Comparison of ENCODE assay signal across 22 cellular contexts in genomic region chr9:127680226-127680625, GRCh38. TPM values are rescaled to one million over a fixed set of nuclear protein-coding genes. Genes with fewer than 3 reads are reported as not detected.
DNase-seq lines count a peak whose midpoint lies in the region; ATAC-seq lines count a peak whose summit lies in the region.
"Had no signal": no experiment of that assay in that cellular context is flagged by ENCODE, and none has a peak within 500 bp of the region (broad histone marks: within the 10 kb centered on the region; RNA-seq: fewer than 3 reads in every experiment).

No MANE protein-coding gene starts in this region.

- H3K27ac ChIP-seq in caudate nucleus (ENCODE audit: low read depth, low read length) = peak overlapping the region; percentile 32
- H3K27ac ChIP-seq: Peyer's patch had no signal

- ATAC-seq in HG02623 (IDR thresholded peaks at IDR 0.05; ENCODE audit: unreplicated experiment) = no peak
- ATAC-seq: HepG2 had no signal

- DNase-seq in Ammon's horn (ENCODE audit: low spot score) (peak; percentile 77), caudate nucleus (lab: John Stamatoyannopoulos, UW) (peak in 5 of 61 donors; percentile 19 to 35 (median 25)), inferior parietal cortex (ENCODE audit: extremely low spot score) (peak; percentile 35), occipital lobe (lab: John Stamatoyannopoulos, UW) (peak; percentile 63), NOMO-1 treated with DMSO at 0.1 percent for 48 hours (lab: John Stamatoyannopoulos, UW; ENCODE audit: unreplicated experiment) (no peak), NCI-H69 (lab: John Stamatoyannopoulos, UW) (no peak)
- DNase-seq: 8988T, ACHN, Karpas-422, NCI-H1092, NCI-H1417 treated with DMSO at 0.1 percent for 48 hours, NCI-H1694 treated with DMSO at 0.1 percent for 48 hours, NCI-H2081, NCI-H526 treated with DMSO at 0.1 percent for 48 hours, OCI-M1, Peyer's patch, SHP77 treated with DMSO at 0.1 percent for 48 hours had no signal

RNA-seq across cellular contexts. Expression of gene CFAP157, which starts 26.6 kb away (rescaled TPM):
- total RNA-seq in occipital lobe = 0.16 TPM
- total RNA-seq: H4, HepG2, HT1080, NCI-H460 had no signal

RNA-seq across cellular contexts. Expression of gene PTRH1, which starts 35.2 kb away (rescaled TPM):
- 5.0 TPM for total RNA-seq in occipital lobe

RNA-seq across cellular contexts. Expression of gene TTC16, which starts 35.7 kb away (rescaled TPM):
- total RNA-seq in occipital lobe = not detected
- total RNA-seq: H4, HepG2, HT1080, NCI-H460, Peyer's patch had no signal

RNA-seq across cellular contexts. Expression of gene TOR2A, which starts 54.9 kb away (rescaled TPM):
- 7.0 TPM for total RNA-seq in occipital lobe

Comparison
In these comparisons a context has a peak if more than half of its experiments do, and no peak if none do; other contexts are left out.
1. DNase-seq: peak in Ammon's horn (single experiment), inferior parietal cortex (single experiment) and occipital lobe (single experiment); none in NOMO-1 treated with DMSO at 0.1 percent for 48 hours (single experiment) and NCI-H69 (single experiment).